Comparison of ENCODE assay signal across 1 cellular context in genomic region chr11:134437821-134438220, GRCh38.
TF ChIP-seq lines count a peak whose summit lies in the region.

No MANE protein-coding gene starts in this region.

TF ChIP-seq in H1, 55 proteins besides CTCF, POLR2A, EP300 and RAD21:
- no peak for TF ChIP-seq RBBP5 (IDR thresholded peaks at IDR 0.05; ENCODE audit: borderline replicate concordance, low read depth, low read length)
- no peak for TF ChIP-seq KDM5A (IDR thresholded peaks at IDR 0.05; ENCODE audit: low read length)
- TF ChIP-seq CREB1 (IDR thresholded peaks at IDR 0.05): no peak
- TF ChIP-seq TCF12 (IDR thresholded peaks at IDR 0.05; ENCODE audit: low read depth, low read length): no peak
- TF ChIP-seq CTBP2 (IDR thresholded peaks at IDR 0.05; ENCODE audit: borderline replicate concordance, insufficient read depth, insufficient read length, low read length): no peak
- no peak for TF ChIP-seq CBX5 (IDR thresholded peaks at IDR 0.05; ENCODE audit: low read depth, low read length)
- no peak for TF ChIP-seq SIN3A (conservative IDR thresholded peaks at IDR 0.05 in 1 of 2, IDR thresholded peaks at IDR 0.05 in 1 of 2; ENCODE audit: low read depth in 1 of 2, low read length in 2 of 2)
